Comparison of ENCODE assay signal across 8 cellular contexts in the genomic region with DNA sequence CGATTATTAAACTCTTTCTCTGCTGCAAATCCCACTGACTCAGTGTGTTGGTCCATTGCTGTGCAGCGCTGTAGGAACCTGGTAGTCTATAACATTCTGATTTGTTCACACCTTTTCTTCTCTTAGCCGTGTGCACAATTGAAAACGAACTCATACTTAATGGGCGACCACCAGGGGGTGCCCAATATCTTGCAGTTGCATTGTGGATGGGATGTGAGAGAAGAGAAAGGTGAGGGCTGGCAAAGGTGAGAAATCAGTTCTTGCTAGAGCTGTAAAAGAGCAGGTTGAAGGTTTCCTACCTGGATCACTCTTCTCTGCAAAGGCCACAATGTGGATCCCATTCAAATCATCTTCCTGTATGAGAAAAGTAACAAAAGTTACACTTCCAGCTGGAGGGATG. TPM values are rescaled to one million over a fixed set of nuclear protein-coding genes. Genes with fewer than 3 reads are reported as not detected.
DNase-seq lines count a peak whose midpoint lies in the region; ATAC-seq and TF ChIP-seq lines count a peak whose summit lies in the region.

No MANE protein-coding gene starts in this region.

- H3K9ac ChIP-seq in OCI-LY3 (ENCODE audit: low read length), result no peak overlapping the region
- H3K9ac ChIP-seq in neural cell (ENCODE audit: low read length), result no peak overlapping the region

- H3K4me3 ChIP-seq in GM06990 (replicated peaks; ENCODE audit: low read depth, low read length) (no peak overlapping the region), OCI-LY3 (ENCODE audit: low read length) (no peak overlapping the region), dorsolateral prefrontal cortex (no peak overlapping the region), neural cell (ENCODE audit: low read length) (no peak overlapping the region)
- H3K4me3 ChIP-seq in effector memory CD4-positive, alpha-beta T cell (ENCODE audit: insufficient read depth, low read depth, low read length, poor library complexity, severe bottlenecking), result no peak overlapping the region

- no peak for TF ChIP-seq EP300 in neural cell (conservative IDR thresholded peaks at IDR 0.05; ENCODE audit: poor library complexity, severe bottlenecking)

- H3K9me3 ChIP-seq in OCI-LY3 (ENCODE audit: insufficient read depth, low read length) (no peaks in the 10 kb centered on the region), neural cell (ENCODE audit: low read length) (no peaks in the 10 kb centered on the region)
- H3K9me3 ChIP-seq in effector memory CD4-positive, alpha-beta T cell (ENCODE audit: control insufficient read depth, low read length), result no peaks in the 10 kb centered on the region

- TF ChIP-seq CTCF in 22Rv1 (IDR thresholded peaks at IDR 0.05), result peak; percentile 32
- TF ChIP-seq CTCF in GM06990 (IDR thresholded peaks at IDR 0.05; ENCODE audit: insufficient read depth, low read length, poor library complexity, severe bottlenecking), result peak; percentile 53
- TF ChIP-seq CTCF in OCI-LY3 (IDR thresholded peaks at IDR 0.05; ENCODE audit: low read depth, low read length), result peak; percentile 54
- peak in 55 of 56 donors; percentile 29 to 73 (median 55) for TF ChIP-seq CTCF in dorsolateral prefrontal cortex (IDR thresholded peaks at IDR 0.05 in 54 of 56, conservative IDR thresholded peaks at IDR 0.05 in 2 of 56; ENCODE audit: low read depth in 1 of 56, partially characterized antibody in 56 of 56)
- peak; percentile 29 for TF ChIP-seq CTCF in neural cell (IDR thresholded peaks at IDR 0.05; ENCODE audit: poor library complexity, severe bottlenecking)

- H4K20me1 ChIP-seq in OCI-LY3 (ENCODE audit: insufficient read depth, low read length) (no peaks in the 10 kb centered on the region), neural cell (ENCODE audit: insufficient read depth) (no peaks in the 10 kb centered on the region)

- ATAC-seq in GM18505 (IDR thresholded peaks at IDR 0.05; ENCODE audit: unreplicated experiment), result no peak

- H3K79me2 ChIP-seq in OCI-LY3 (ENCODE audit: low read length) (no peaks in the 10 kb centered on the region), neural cell (replicated peaks; ENCODE audit: insufficient read depth, low read length) (no peaks in the 10 kb centered on the region)

- H3K9me2 ChIP-seq in neural cell (ENCODE audit: insufficient read depth, low read length), result no peaks in the 10 kb centered on the region

- H3K36me3 ChIP-seq in GM06990 (ENCODE audit: control insufficient read depth, insufficient read depth, low read length), result no peaks in the 10 kb centered on the region
- H3K36me3 ChIP-seq in OCI-LY3 (replicated peaks; ENCODE audit: low read depth, low read length), result no peaks in the 10 kb centered on the region
- H3K36me3 ChIP-seq in neural cell (ENCODE audit: insufficient read depth, low read length), result no peaks in the 10 kb centered on the region
- no peaks in the 10 kb centered on the region for H3K36me3 ChIP-seq in effector memory CD4-positive, alpha-beta T cell (ENCODE audit: control insufficient read depth, insufficient read depth, low read length)

- H3K27me3 ChIP-seq in GM06990 (replicated peaks; ENCODE audit: control insufficient read depth, insufficient read depth, low read length) (no peaks in the 10 kb centered on the region), OCI-LY3 (ENCODE audit: low read depth, low read length) (no peaks in the 10 kb centered on the region), dorsolateral prefrontal cortex (peaks cover 0 to 10% (median 0%) of the 10 kb centered on the region in 45 donors), neural cell (ENCODE audit: insufficient read depth, low read depth, low read length) (no peaks in the 10 kb centered on the region)
- no peaks in the 10 kb centered on the region for H3K27me3 ChIP-seq in effector memory CD4-positive, alpha-beta T cell (replicated peaks; ENCODE audit: control insufficient read depth, insufficient read depth, low read length, poor library complexity, severe bottlenecking)

- H2AFZ ChIP-seq in OCI-LY3 (ENCODE audit: low read depth, low read length) (no peak overlapping the region), neural cell (ENCODE audit: low read depth, low read length) (no peak overlapping the region)

- H3K27ac ChIP-seq in 22Rv1 (no peak overlapping the region), OCI-LY3 (ENCODE audit: low read length) (no peak overlapping the region), dorsolateral prefrontal cortex (no peak overlapping the region), neural cell (ENCODE audit: low read length) (no peak overlapping the region)
- H3K27ac ChIP-seq in effector memory CD4-positive, alpha-beta T cell (ENCODE audit: insufficient read depth, low read length, poor library complexity, severe bottlenecking), result no peak overlapping the region

- peak; percentile 15 for TF ChIP-seq RAD21 in neural cell (conservative IDR thresholded peaks at IDR 0.05)

- no peak for DNase-seq in GM06990 (ENCODE audit: extremely low read depth, insufficient read length)
- DNase-seq in dorsolateral prefrontal cortex, result peak in 8 of 10 donors; percentile 14 to 60 (median 49)
- no peak for DNase-seq in activated CD4-positive, CD25-positive, alpha-beta regulatory T cell treated with anti-CD3 and anti-CD28 coated beads, Interleukin-2, amount 50 U/mL, for 72 hours
- DNase-seq in effector memory CD4-positive, alpha-beta T cell, result no peak

- no peaks in the 10 kb centered on the region for H3K4me1 ChIP-seq in OCI-LY3 (ENCODE audit: low read length)
- H3K4me1 ChIP-seq in effector memory CD4-positive, alpha-beta T cell (ENCODE audit: control insufficient read depth, insufficient read depth, low read length, poor library complexity, severe bottlenecking), result no peaks in the 10 kb centered on the region

- H3F3A ChIP-seq in neural cell (ENCODE audit: insufficient read depth, low read length, poor library complexity, severe bottlenecking), result no peaks in the 10 kb centered on the region

- intact Hi-C loops in dorsolateral prefrontal cortex (cut with DNase I), result loop anchor here in 1 of 2 donors (5.0 kb wide), 2 partner anchors 55 to 265 kb away; no protein-coding TSS in a partner anchor

- no peak for TF ChIP-seq POLR2A in GM18505 (IDR thresholded peaks at IDR 0.05; ENCODE audit: borderline replicate concordance, extremely low read depth, insufficient read depth, insufficient read length)

- H3K4me2 ChIP-seq in OCI-LY3 (ENCODE audit: low read length) (no peak overlapping the region), neural cell (ENCODE audit: low read length) (no peak overlapping the region)

TF ChIP-seq in neural cell, 6 proteins besides CTCF, POLR2A, EP300 and RAD21:
- TF ChIP-seq, protein P1, sequence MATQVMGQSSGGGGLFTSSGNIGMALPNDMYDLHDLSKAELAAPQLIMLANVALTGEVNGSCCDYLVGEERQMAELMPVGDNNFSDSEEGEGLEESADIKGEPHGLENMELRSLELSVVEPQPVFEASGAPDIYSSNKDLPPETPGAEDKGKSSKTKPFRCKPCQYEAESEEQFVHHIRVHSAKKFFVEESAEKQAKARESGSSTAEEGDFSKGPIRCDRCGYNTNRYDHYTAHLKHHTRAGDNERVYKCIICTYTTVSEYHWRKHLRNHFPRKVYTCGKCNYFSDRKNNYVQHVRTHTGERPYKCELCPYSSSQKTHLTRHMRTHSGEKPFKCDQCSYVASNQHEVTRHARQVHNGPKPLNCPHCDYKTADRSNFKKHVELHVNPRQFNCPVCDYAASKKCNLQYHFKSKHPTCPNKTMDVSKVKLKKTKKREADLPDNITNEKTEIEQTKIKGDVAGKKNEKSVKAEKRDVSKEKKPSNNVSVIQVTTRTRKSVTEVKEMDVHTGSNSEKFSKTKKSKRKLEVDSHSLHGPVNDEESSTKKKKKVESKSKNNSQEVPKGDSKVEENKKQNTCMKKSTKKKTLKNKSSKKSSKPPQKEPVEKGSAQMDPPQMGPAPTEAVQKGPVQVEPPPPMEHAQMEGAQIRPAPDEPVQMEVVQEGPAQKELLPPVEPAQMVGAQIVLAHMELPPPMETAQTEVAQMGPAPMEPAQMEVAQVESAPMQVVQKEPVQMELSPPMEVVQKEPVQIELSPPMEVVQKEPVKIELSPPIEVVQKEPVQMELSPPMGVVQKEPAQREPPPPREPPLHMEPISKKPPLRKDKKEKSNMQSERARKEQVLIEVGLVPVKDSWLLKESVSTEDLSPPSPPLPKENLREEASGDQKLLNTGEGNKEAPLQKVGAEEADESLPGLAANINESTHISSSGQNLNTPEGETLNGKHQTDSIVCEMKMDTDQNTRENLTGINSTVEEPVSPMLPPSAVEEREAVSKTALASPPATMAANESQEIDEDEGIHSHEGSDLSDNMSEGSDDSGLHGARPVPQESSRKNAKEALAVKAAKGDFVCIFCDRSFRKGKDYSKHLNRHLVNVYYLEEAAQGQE (IDR thresholded peaks at IDR 0.05; ENCODE audit: borderline replicate concordance), result no peak
- no peak for TF ChIP-seq MXI1 (conservative IDR thresholded peaks at IDR 0.05; ENCODE audit: poor library complexity, severe bottlenecking)
- no peak for TF ChIP-seq EZH2 (IDR thresholded peaks at IDR 0.05; ENCODE audit: borderline replicate concordance, insufficient read depth, low read length, poor library complexity, severe bottlenecking)
- no peak for TF ChIP-seq POLR2AphosphoS5 (IDR thresholded peaks at IDR 0.05)
- TF ChIP-seq SMC3 (conservative IDR thresholded peaks at IDR 0.05; ENCODE audit: poor library complexity), result peak; percentile 13
- TF ChIP-seq TAF1 (IDR thresholded peaks at IDR 0.05; ENCODE audit: low read depth), result no peak
TF ChIP-seq in neural cell: peak in this region for 1.

RNA-seq across cellular contexts. Expression of gene CASQ2, which starts 51.0 kb away (rescaled TPM):
- total RNA-seq in dorsolateral prefrontal cortex, result 10 to 100 TPM in 2 of 120 experiments, 1 to 10 TPM in 76, under 1 TPM in 42; 0.15 to 11.2 (median 1.3) TPM
- not detected in 2 replicates for polyA plus RNA-seq in neural cell
- not detected in 2 replicates for polyA minus RNA-seq in neural cell

Comparison
In these comparisons a context has a peak if more than half of its experiments do, and no peak if none do; other contexts are left out.
1. DNase-seq: peak in dorsolateral prefrontal cortex (8 of 10); none in GM06990 (single experiment), activated CD4-positive, CD25-positive, alpha-beta regulatory T cell treated with anti-CD3 and anti-CD28 coated beads, Interleukin-2, amount 50 U/mL, for 72 hours (single experiment) and effector memory CD4-positive, alpha-beta T cell (0 of 3).
2. Peak in every context shown above with its lines, with median percentiles within 50 percentile points of each other: CTCF ChIP-seq.